8 cellular contexts compared by ENCODE assay signal in the genomic region with DNA sequence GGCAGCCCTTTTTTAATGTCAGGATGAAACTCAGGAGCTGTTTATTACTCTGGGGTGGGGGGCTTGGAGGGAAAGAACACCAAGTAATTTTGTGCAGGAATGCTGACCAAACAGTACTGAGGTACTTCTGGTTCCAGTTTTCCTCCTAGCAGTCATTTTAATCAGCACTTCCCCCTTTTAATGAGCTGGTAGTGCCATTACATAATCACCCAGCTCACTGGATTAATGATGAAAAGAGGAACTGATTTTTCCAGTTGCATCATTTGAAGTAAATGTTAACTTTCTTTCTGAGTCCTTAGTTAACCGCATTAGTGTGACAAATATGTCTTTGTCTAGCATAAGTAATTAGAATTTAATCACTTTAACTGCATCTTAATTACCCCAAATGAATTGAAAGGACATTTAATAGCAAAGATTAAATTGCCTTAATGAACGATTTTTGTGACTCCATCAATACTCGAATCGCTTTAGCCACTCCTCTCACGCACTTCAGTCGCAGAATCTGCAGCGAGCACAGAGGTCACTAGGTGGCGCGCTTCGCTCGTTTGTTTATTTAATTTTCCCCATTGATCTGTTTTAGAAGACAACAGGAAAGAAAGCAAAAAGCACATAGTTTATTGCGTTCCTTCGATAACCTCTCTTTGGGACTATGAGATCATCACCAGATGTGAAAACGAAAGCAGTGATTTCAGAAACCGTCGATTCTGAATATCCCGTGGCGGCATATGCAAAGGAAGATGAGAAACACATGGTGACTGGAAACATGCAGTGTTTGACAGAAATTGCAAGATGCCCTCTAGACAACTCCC.
A peak's percentile ranks its signal among the peaks of the same experiment; 100 is the strongest.
DNase-seq lines count a peak whose midpoint lies in the region; ATAC-seq and TF ChIP-seq lines count a peak whose summit lies in the region.

No MANE protein-coding gene starts in this region.

- H3K27ac ChIP-seq in duodenal mucosa (ENCODE audit: low read depth, low read length) = no peak overlapping the region

- H3K36me3 ChIP-seq in duodenal mucosa (ENCODE audit: control insufficient read depth in 1 of 2, insufficient read depth in 2 of 2, low read length in 2 of 2) = no peaks in the 10 kb centered on the region

- ATAC-seq in GM18858 (IDR thresholded peaks at IDR 0.05; ENCODE audit: unreplicated experiment) (peak; percentile 79), HG03103 (IDR thresholded peaks at IDR 0.05; ENCODE audit: low read depth, unreplicated experiment) (peak; percentile 57)

- H3K9me3 ChIP-seq in duodenal mucosa (ENCODE audit: control insufficient read depth in 1 of 2, low read length in 2 of 2) = no peaks in the 10 kb centered on the region

- H3K9ac ChIP-seq in duodenal mucosa (ENCODE audit: low read depth in 1 of 2, low read length in 2 of 2) = no peak overlapping the region

- peaks cover 43 to 69% of the 10 kb centered on the region in 2 donors for H3K27me3 ChIP-seq in duodenal mucosa (ENCODE audit: control insufficient read depth in 1 of 2, insufficient read depth in 2 of 2, low read length in 2 of 2)

- peaks cover 0 to 13% of the 10 kb centered on the region in 2 donors for H3K4me1 ChIP-seq in duodenal mucosa (ENCODE audit: control insufficient read depth in 1 of 2, insufficient read depth in 2 of 2, low read length in 2 of 2)

- TF ChIP-seq CTCF in AG09319 (IDR thresholded peaks at IDR 0.05; ENCODE audit: low read depth, low read length) = peak; percentile 91

- no peak for DNase-seq in AG09319 (ENCODE audit: extremely low read depth, low read depth)
- DNase-seq in NCI-H526 treated with DMSO at 0.1 percent for 48 hours (lab: John Stamatoyannopoulos, UW) = peak; percentile 34
- DNase-seq in activated CD4-positive, alpha-beta T cell treated with anti-CD3 and anti-CD28 coated beads, Interleukin-2, amount 50 U/mL, for 4 hours = peak; percentile 55 to 70
- peak; percentile 72 for DNase-seq in midbrain (lab: John Stamatoyannopoulos, UW)
- DNase-seq in stimulated activated CD8-positive, alpha-beta memory T cell treated with anti-CD3 and anti-CD28 coated beads, Interleukin-7, amount 100 ng/mL, for 24 hours (ENCODE audit: low read depth) = peak; percentile 49

- peak overlapping the region; percentile 26 to 55 for H3K4me3 ChIP-seq in duodenal mucosa (ENCODE audit: low read depth in 1 of 2, low read length in 2 of 2)
